12 cellular contexts compared by ENCODE assay signal in genomic region chr2:226184940-226185575, GRCh38.
DNase-seq lines count a peak whose midpoint lies in the region; ATAC-seq, FAIRE-seq and TF ChIP-seq lines count a peak whose summit lies in the region.
"Had no signal": no experiment of that assay in that cellular context is flagged by ENCODE, and none has a peak within 500 bp of the region (broad histone marks: within the 10 kb centered on the region; RNA-seq: fewer than 3 reads in every experiment).

No MANE protein-coding gene starts in this region.

- POLR2A ChIA-PET in PC-9 (lab: Charles Lee; ENCODE audit: unreplicated experiment): interaction anchor here (0.6 kb wide), 1 partner anchor 34 kb away, joined by 5 read pairs; no protein-coding TSS in a partner anchor

- H3K79me2 ChIP-seq in PC-9 (ENCODE audit: low read depth): no peaks in the 10 kb centered on the region

- H4K20me1 ChIP-seq in PC-9 (ENCODE audit: insufficient read depth): no peaks in the 10 kb centered on the region

- ATAC-seq in psoas muscle: peak in 2 of 4 donors; percentile 49 to 64
- ATAC-seq: activated CD8-positive, alpha-beta T cell treated with anti-CD3 and anti-CD28 coated beads for 36 hours; right lobe of liver had no signal

- H3K4me3 ChIP-seq in PC-9 (no peak overlapping the region), fibroblast of mammary gland (ENCODE audit: control insufficient read depth, low read depth, low read length) (peak overlapping the region; percentile 16), psoas muscle (no peak overlapping the region), small intestine (ENCODE audit: low read depth in 1 of 2, low read length in 2 of 2) (no peak overlapping the region)
- H3K4me3 ChIP-seq: right lobe of liver had no signal

- CTCF ChIA-PET in PC-9 (lab: Charles Lee): interaction anchor here (0.6 kb wide), 2 partner anchors 468 to 1300 kb away, joined by 4 read pairs; no protein-coding TSS in a partner anchor

- TF ChIP-seq CTCF in PC-9 (conservative IDR thresholded peaks at IDR 0.05) (no peak), fibroblast of mammary gland (conservative IDR thresholded peaks at IDR 0.05; ENCODE audit: control insufficient read depth, insufficient read depth, low read depth, low read length) (no peak), psoas muscle (IDR thresholded peaks at IDR 0.05) (no peak)

- 15 to 31% (median 17%) methylated on average over 6 of the region's 6 CpGs for WGBS in psoas muscle, 3 donors
- WGBS in small intestine, 3 donors: 53 to 66% (median 63%) methylated on average over 6 of the region's 6 CpGs

- H3K9me2 ChIP-seq in PC-9 (ENCODE audit: insufficient read depth): no peaks in the 10 kb centered on the region

- H3K36me3 ChIP-seq in PC-9 (ENCODE audit: low read depth): no peaks in the 10 kb centered on the region
- H3K36me3 ChIP-seq in psoas muscle (ENCODE audit: insufficient read depth in 1 of 2, low read depth in 1 of 2): no peaks in the 10 kb centered on the region
- H3K36me3 ChIP-seq in small intestine (ENCODE audit: control insufficient read depth in 2 of 2, insufficient read depth in 2 of 2, low read length in 2 of 2): no peaks in the 10 kb centered on the region
- H3K36me3 ChIP-seq: right lobe of liver had no signal

- H3K27me3 ChIP-seq in PC-9 (ENCODE audit: insufficient read depth, low read depth) (no peaks in the 10 kb centered on the region), psoas muscle (ENCODE audit: insufficient read depth in 3 of 3, low read length in 2 of 3) (no peaks in the 10 kb centered on the region), small intestine (ENCODE audit: control insufficient read depth in 2 of 2, insufficient read depth in 2 of 2, low read length in 2 of 2) (peaks cover 0 to 1% of the 10 kb centered on the region in 2 donors)
- H3K27me3 ChIP-seq: right lobe of liver had no signal

- BruUV-seq in PC-9 (replicated peaks; lab: Mats Ljungman, UMichigan): TSS peak; percentile 90

- peaks cover 19% of the 10 kb centered on the region for H3K4me1 ChIP-seq in PC-9 (replicated peaks; ENCODE audit: insufficient read depth)
- peaks cover 23% of the 10 kb centered on the region for H3K4me1 ChIP-seq in psoas muscle
- no peaks in the 10 kb centered on the region for H3K4me1 ChIP-seq in small intestine (ENCODE audit: control insufficient read depth in 2 of 2, insufficient read depth in 1 of 2, low read depth in 1 of 2, low read length in 1 of 2)
- H3K4me1 ChIP-seq: right lobe of liver had no signal

- H3K4me2 ChIP-seq in PC-9: peak overlapping the region; percentile 35

- peaks cover 15% of the 10 kb centered on the region; the same call in 1 of the 2 replicates for H3K9me3 ChIP-seq in PC-9 (ENCODE audit: insufficient read depth, low read depth)
- no peaks in the 10 kb centered on the region for H3K9me3 ChIP-seq in psoas muscle
- H3K9me3 ChIP-seq in small intestine (ENCODE audit: control insufficient read depth, low read depth): no peaks in the 10 kb centered on the region
- H3K9me3 ChIP-seq: right lobe of liver had no signal

- DNase-seq in EH (ENCODE audit: low read depth): peak; percentile 73
- DNase-seq in PC-9: peak in 1 of 2 experiments; percentile 10
- DNase-seq in fibroblast of mammary gland (ENCODE audit: low read depth): peak; percentile 69
- no peak for DNase-seq in psoas muscle
- no peak for DNase-seq in small intestine
- no peak for DNase-seq in activated gamma-delta T cell (lab: John Stamatoyannopoulos, UW)
- DNase-seq in glomerular visceral epithelial cell (ENCODE audit: extremely low spot score): no peak
- DNase-seq in globus pallidus (ENCODE audit: low spot score): no peak
- DNase-seq: activated CD8-positive, alpha-beta T cell treated with anti-CD3 and anti-CD28 coated beads for 36 hours; islet precursor cell; KBM-7; right lobe of liver had no signal

- H3K27ac ChIP-seq in PC-9 (peak overlapping the region; percentile 77), psoas muscle (peak overlapping the region; percentile 39), small intestine (ENCODE audit: low read depth in 1 of 2, low read length in 1 of 2) (peak overlapping the region in 1 of 2 donors; percentile 40)
- H3K27ac ChIP-seq: right lobe of liver had no signal

- no peak for FAIRE-seq in small intestine (lab: Jason Lieb, UNC)

- 0 out of 2 replicates have a peak, but pooled peaks cover 5% of the 10 kb centered on the region for H3F3A ChIP-seq in PC-9 (ENCODE audit: insufficient read depth, low read depth)

- intact Hi-C loops in PC-9 (cut with micrococcal nuclease; ENCODE audit: unreplicated experiment): loop anchor here (2.0 to 5.0 kb wide), 4 partner anchors 48 to 467 kb away; no protein-coding TSS in a partner anchor
- intact Hi-C loops in psoas muscle (cut with DNase I): no loop called here

- peak overlapping the region; percentile 66; the same call in 1 of the 2 replicates for H2AFZ ChIP-seq in PC-9

Comparison
In these comparisons a context has a peak if more than half of its experiments do, and no peak if none do; other contexts are left out.
1. DNase-seq: peak in EH (single experiment) and fibroblast of mammary gland (single experiment); none in psoas muscle (0 of 2), small intestine (single experiment), activated gamma-delta T cell (single experiment), glomerular visceral epithelial cell (single experiment) and globus pallidus (single experiment).